1 cellular context compared by ENCODE assay signal in the genomic region with DNA sequence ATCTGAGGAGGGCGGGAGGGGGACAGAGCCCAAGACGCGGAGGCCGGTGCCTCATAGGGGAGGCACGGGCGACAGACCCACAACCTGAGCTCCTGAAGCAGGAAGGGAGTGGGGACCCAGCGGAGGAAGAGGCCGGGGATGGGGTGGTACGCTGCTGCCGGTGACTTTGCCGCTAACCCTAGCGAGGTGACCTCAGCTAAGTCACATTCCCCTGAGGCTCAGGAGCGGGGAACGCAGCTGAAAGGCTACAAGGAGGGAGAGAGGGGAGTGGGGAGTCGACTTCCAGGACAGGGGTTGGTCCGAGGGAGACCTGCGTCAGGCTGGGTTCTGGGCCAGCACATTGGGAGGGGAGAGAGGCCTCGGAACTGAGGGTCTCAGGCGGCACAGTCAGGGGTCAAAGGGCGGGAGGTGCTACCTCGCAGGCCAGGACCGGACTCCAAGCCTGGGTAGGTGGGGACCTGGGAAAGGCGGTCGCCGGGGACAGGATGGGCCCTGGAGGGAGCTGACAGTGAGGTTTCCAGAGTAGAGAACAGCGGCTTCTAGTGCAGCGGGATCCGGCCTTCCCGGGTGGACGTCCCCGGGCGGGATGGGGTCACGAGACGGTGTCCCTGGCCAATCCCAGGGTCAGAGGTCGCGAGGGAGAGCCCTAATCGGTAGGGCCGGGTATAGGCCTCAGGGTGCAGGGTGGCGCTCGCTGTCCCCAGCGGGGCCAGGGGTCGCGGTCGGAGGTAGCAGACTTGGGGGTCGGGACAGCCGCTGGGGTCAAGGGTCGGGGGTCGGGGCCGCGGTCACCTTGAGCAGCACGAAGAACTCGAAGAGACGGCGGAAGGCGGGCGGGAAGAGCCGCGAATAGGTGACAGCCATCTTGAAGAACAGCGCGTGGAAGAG.
TF ChIP-seq lines count a peak whose summit lies in the region.

No MANE protein-coding gene starts in this region.

TF ChIP-seq in GM23338, 12 proteins besides CTCF, POLR2A, EP300 and RAD21:
- TF ChIP-seq, protein P1, sequence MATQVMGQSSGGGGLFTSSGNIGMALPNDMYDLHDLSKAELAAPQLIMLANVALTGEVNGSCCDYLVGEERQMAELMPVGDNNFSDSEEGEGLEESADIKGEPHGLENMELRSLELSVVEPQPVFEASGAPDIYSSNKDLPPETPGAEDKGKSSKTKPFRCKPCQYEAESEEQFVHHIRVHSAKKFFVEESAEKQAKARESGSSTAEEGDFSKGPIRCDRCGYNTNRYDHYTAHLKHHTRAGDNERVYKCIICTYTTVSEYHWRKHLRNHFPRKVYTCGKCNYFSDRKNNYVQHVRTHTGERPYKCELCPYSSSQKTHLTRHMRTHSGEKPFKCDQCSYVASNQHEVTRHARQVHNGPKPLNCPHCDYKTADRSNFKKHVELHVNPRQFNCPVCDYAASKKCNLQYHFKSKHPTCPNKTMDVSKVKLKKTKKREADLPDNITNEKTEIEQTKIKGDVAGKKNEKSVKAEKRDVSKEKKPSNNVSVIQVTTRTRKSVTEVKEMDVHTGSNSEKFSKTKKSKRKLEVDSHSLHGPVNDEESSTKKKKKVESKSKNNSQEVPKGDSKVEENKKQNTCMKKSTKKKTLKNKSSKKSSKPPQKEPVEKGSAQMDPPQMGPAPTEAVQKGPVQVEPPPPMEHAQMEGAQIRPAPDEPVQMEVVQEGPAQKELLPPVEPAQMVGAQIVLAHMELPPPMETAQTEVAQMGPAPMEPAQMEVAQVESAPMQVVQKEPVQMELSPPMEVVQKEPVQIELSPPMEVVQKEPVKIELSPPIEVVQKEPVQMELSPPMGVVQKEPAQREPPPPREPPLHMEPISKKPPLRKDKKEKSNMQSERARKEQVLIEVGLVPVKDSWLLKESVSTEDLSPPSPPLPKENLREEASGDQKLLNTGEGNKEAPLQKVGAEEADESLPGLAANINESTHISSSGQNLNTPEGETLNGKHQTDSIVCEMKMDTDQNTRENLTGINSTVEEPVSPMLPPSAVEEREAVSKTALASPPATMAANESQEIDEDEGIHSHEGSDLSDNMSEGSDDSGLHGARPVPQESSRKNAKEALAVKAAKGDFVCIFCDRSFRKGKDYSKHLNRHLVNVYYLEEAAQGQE (IDR thresholded peaks at IDR 0.05; ENCODE audit: unreplicated experiment) = no peak
- TF ChIP-seq EZH2phosphoT487 (IDR thresholded peaks at IDR 0.05; ENCODE audit: unreplicated experiment) = no peak
